Comparison of ENCODE assay signal across 20 cellular contexts in the genomic region with DNA sequence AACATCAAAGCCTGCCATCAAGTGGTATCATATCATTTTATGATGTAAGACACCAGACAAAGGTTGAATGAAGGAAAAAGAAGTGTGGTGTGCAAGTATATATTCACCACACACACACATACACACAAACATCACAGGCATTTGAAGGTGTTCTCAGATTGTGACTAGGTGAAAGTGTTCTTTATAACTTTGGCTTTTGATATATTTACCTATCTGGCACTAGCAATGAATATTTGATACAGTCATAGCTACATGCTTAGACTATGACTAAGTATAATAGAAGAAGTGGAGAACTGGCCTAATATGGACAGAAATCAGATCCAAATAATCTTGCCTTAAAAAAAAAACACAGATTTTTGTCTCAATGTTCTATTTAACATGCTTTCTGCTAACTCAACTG.
"Had no signal": no experiment of that assay in that cellular context is flagged by ENCODE, and none has a peak within 500 bp of the region (broad histone marks: within the 10 kb centered on the region; RNA-seq: fewer than 3 reads in every experiment).

No MANE protein-coding gene starts in this region.

- H3K4me2 ChIP-seq: hepatocyte had no signal

- H3K36me3 ChIP-seq: transverse colon, vagina had no signal

- H2AFZ ChIP-seq: hepatocyte had no signal

- H3K4me3 ChIP-seq: hepatocyte, skin epidermis, transverse colon, vagina had no signal

- ATAC-seq: activated CD8-positive, alpha-beta T cell treated with anti-CD3 and anti-CD28 coated beads for 36 hours; effector memory CD8-positive, alpha-beta T cell; left lobe of liver; right cardiac atrium; stimulated activated naive CD8-positive, alpha-beta T cell treated with anti-CD3 and anti-CD28 coated beads, Interleukin-15, Interleukin-2, amounts not matched to agents 100 U/mL and 50 U/mL, for 24 hours had no signal

- H3K79me2 ChIP-seq: hepatocyte had no signal

- H3K27me3 ChIP-seq: hepatocyte, transverse colon, vagina had no signal

- H3K9me3 ChIP-seq: transverse colon, vagina had no signal

- H3K27ac ChIP-seq: hepatocyte, skin epidermis, transverse colon, vagina had no signal

- FAIRE-seq: islet of Langerhans had no signal

- DNase-seq: activated B cell treated with CpG ODN at 0.5 μM for 24 hours; activated CD4-positive, alpha-beta T cell treated with anti-CD3 and anti-CD28 coated beads for 4 hours; activated CD8-positive, alpha-beta T cell treated with anti-CD3 and anti-CD28 coated beads for 36 hours; activated naive CD4-positive, alpha-beta T cell treated with Interleukin-2 at 50 U/mL for 16 hours; activated T-cell treated with anti-CD3 and anti-CD28 coated beads, Interleukin-2, amount 50 U/mL, for 24 hours; aorta; effector memory CD8-positive, alpha-beta T cell; midbrain; nephron progenitor cell; occipital lobe; right cardiac atrium; stimulated activated naive CD8-positive, alpha-beta T cell treated with anti-CD3 and anti-CD28 coated beads, Interleukin-15, Interleukin-2, amounts not matched to agents 100 U/mL and 50 U/mL, for 24 hours; T-helper 1 cell; T-helper 9 cell; transverse colon had no signal
